Comparison of ENCODE assay signal across 27 cellular contexts in genomic region chr14:34283590-34283989, GRCh38.
"Had no signal": no experiment of that assay in that cellular context is flagged by ENCODE, and none has a peak within 500 bp of the region (broad histone marks: within the 10 kb centered on the region; RNA-seq: fewer than 3 reads in every experiment).

No MANE protein-coding gene starts in this region.

- H3K9me3 ChIP-seq: suprapubic skin, testis, thoracic aorta, thyroid gland, tibial artery, transverse colon, upper lobe of right lung, uterus, vagina had no signal

- FAIRE-seq: urothelium cell line had no signal

- H3K27ac ChIP-seq: stomach, suprapubic skin, testis, thoracic aorta, thyroid gland, tibial artery, tibial nerve, transverse colon, upper lobe of left lung, upper lobe of right lung, uterus, vagina had no signal

- ATAC-seq: stimulated activated effector memory CD8-positive, alpha-beta T cell treated with anti-CD3 and anti-CD28 coated beads, Interleukin-12 subunit alpha, Interleukin-12 subunit beta, amount 100 ng/mL, for 72 hours; stimulated activated memory B cell treated with anti-CD40 and anti-IgM and Interleukin-4, amounts not matched to agents 10 μg/mL and 1 μg/mL and 100 μg/mL, for 72 hours; stimulated activated naive B cell treated with anti-CD40 and anti-IgM and Interleukin-4, amounts not matched to agents 10 μg/mL and 1 μg/mL and 100 μg/mL, for 72 hours; stimulated activated naive CD8-positive, alpha-beta T cell treated with anti-CD3 and anti-CD28 coated beads, Interleukin-15, amount 100 ng/mL, for 72 hours; stimulated activated naive CD8-positive, alpha-beta T cell treated with anti-CD3 and anti-CD28 coated beads, Interleukin-15, Interleukin-2, amounts not matched to agents 100 U/mL and 50 U/mL, for 24 hours; upper lobe of right lung had no signal

- H3K36me3 ChIP-seq: stomach, suprapubic skin, thoracic aorta, thyroid gland, tibial artery, tibial nerve, transverse colon, upper lobe of left lung, upper lobe of right lung, uterus, vagina had no signal

- H3K4me3 ChIP-seq: stomach, suprapubic skin, testis, thoracic aorta, thyroid gland, tibial artery, tibial nerve, transverse colon, upper lobe of left lung, upper lobe of right lung, uterus, vagina had no signal

- H3K4me1 ChIP-seq: stomach, suprapubic skin, testis, thyroid gland, tibial artery, tibial nerve, transverse colon, upper lobe of left lung, upper lobe of right lung, uterus, vagina had no signal

- H3K27me3 ChIP-seq: stomach, suprapubic skin, testis, thyroid gland, tibial artery, tibial nerve, transverse colon, upper lobe of left lung, upper lobe of right lung, uterus, vagina had no signal

- DNase-seq: stimulated activated CD4-positive, alpha-beta T cell treated with anti-CD3 and anti-CD28 coated beads, Interleukin-2, amount 100 ng/mL, for 48 hours; stimulated activated CD4-positive, alpha-beta T cell treated with anti-CD3 and anti-CD28 coated beads, Interleukin-4, amount 100 ng/mL, for 1 hour; stimulated activated CD4-positive, alpha-beta T cell treated with anti-CD3 and anti-CD28 coated beads, Interleukin-4, amount 100 ng/mL, for 24 hours; stimulated activated CD4-positive, alpha-beta T cell treated with anti-CD3 and anti-CD28 coated beads, Interleukin-4, amount 100 ng/mL, for 4 hours; stimulated activated CD8-positive, alpha-beta memory T cell treated with anti-CD3 and anti-CD28 coated beads, Interleukin-4, amount 100 ng/mL, for 48 hours; stimulated activated naive B cell treated with anti-CD40 and anti-IgM and Interleukin-4, amounts not matched to agents 10 μg/mL and 1 μg/mL and 100 μg/mL, for 72 hours; stimulated activated naive CD4-positive, alpha-beta T cell; stimulated activated naive CD4-positive, alpha-beta T cell treated with Interleukin-2 at 50 U/mL for 16 hours; stimulated activated naive CD8-positive, alpha-beta T cell treated with anti-CD3 and anti-CD28 coated beads, Interleukin-15, amount 100 ng/mL, for 72 hours; stimulated activated naive CD8-positive, alpha-beta T cell treated with anti-CD3 and anti-CD28 coated beads, Interleukin-15, Interleukin-2, amounts not matched to agents 100 U/mL and 50 U/mL, for 24 hours; stomach; substantia nigra; testis; thyroid gland; tibial artery; transverse colon; trophoblast cell; upper lobe of left lung; upper lobe of right lung; uterus had no signal
